In the genomic region with DNA sequence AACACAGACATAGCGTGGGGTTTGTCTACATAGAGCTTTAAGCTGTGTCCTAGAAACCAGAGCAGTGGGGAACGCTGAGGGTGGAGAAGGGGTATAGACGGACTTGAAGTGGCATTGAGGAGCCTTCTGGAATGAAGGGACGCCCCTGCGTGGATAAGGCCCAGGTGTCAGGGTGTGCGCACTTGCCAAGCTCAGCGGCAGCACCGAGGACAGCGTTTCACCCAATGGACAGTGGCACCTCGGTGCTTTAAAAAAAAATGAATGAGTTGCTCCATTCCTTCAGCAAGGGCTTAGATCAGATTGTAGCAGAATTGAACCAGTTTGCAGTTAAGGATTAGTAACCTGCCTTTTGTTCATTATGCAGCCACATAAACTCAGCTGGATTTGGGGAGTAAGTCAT, we compare ENCODE assay signal across 26 cellular contexts. TPM values are rescaled to one million over a fixed set of nuclear protein-coding genes. Genes with fewer than 3 reads are reported as not detected.
DNase-seq lines count a peak whose midpoint lies in the region; ATAC-seq, FAIRE-seq and TF ChIP-seq lines count a peak whose summit lies in the region.
"Had no signal": no experiment of that assay in that cellular context is flagged by ENCODE, and none has a peak within 500 bp of the region (broad histone marks: within the 10 kb centered on the region; RNA-seq: fewer than 3 reads in every experiment).

No MANE protein-coding gene starts in this region.

- H3K36me3 Mint-ChIP-seq in astrocyte (ENCODE audit: low read depth, unreplicated experiment) (peaks cover 18% of the 10 kb centered on the region), progenitor cell of endocrine pancreas (ENCODE audit: insufficient read depth) (peaks cover 34% of the 10 kb centered on the region)

- no peak overlapping the region for H4K91ac ChIP-seq in IMR-90 (ENCODE audit: insufficient read depth, low read depth, low read length)

- H2AK9ac ChIP-seq in IMR-90 (replicated peaks; ENCODE audit: low read depth, low read length, poor library complexity): peak overlapping the region; percentile 34

- no peak for TF ChIP-seq EP300 in SK-N-SH (IDR thresholded peaks at IDR 0.05; ENCODE audit: borderline replicate concordance in 1 of 2, low read depth in 1 of 2, low read length in 1 of 2)

- H3K4me1 Mint-ChIP-seq in astrocyte (ENCODE audit: low read depth, unreplicated experiment) (peaks cover 14% of the 10 kb centered on the region), progenitor cell of endocrine pancreas (ENCODE audit: low read depth) (peaks cover 4% of the 10 kb centered on the region)

- H3K4me2 ChIP-seq in SK-N-SH (no peak overlapping the region), IMR-90 (ENCODE audit: low read depth, low read length) (no peak overlapping the region), astrocyte (ENCODE audit: low read length) (no peak overlapping the region)

- H3K4me3 Mint-ChIP-seq in astrocyte (ENCODE audit: unreplicated experiment): no peak overlapping the region
- no peak overlapping the region for H3K4me3 Mint-ChIP-seq in progenitor cell of endocrine pancreas (ENCODE audit: low read depth)
- H3K4me3 Mint-ChIP-seq: CD4-positive, alpha-beta T cell had no signal

- WGBS in SK-N-SH (ENCODE audit: low lambda C conversion rate): 95% methylated on average over 6 of the region's 10 CpGs
- 91% methylated on average over 9 of the region's 10 CpGs; no CpG with 5 or more reads in 1 of the 2 experiments for WGBS in IMR-90 (ENCODE audit: extremely low coverage in 2 of 2, insufficient read length in 1 of 2), 2 experiments
- WGBS in heart left ventricle, 4 donors: 87 to 93% (median 91%) methylated on average over 10 of the region's 10 CpGs

- H3K79me1 ChIP-seq in IMR-90 (ENCODE audit: low read depth in 1 of 2, low read length in 2 of 2): peaks cover 5 to 13% of the 10 kb centered on the region in 2 experiments; a peak in 2 of 4 replicates

- CTCF ChIA-PET in SK-N-SH (lab: Yijun Ruan, JAX) (interaction anchor here (0.6 kb wide), 1 partner anchor 592 kb away, joined by 4 read pairs; no protein-coding TSS in a partner anchor), IMR-90 (lab: Yijun Ruan, JAX) (no interaction called here)

- no peak overlapping the region for H3K56ac ChIP-seq in IMR-90 (ENCODE audit: extremely low read depth, insufficient read depth, low read length)

- TF ChIP-seq POLR2A in IMR-90 (IDR thresholded peaks at IDR 0.05; ENCODE audit: low read depth, low read length): no peak
- no peak for TF ChIP-seq POLR2A in heart left ventricle (IDR thresholded peaks at IDR 0.05)

- H3K9me3 Mint-ChIP-seq in astrocyte (ENCODE audit: unreplicated experiment): no peaks in the 10 kb centered on the region
- no peaks in the 10 kb centered on the region for H3K9me3 Mint-ChIP-seq in progenitor cell of endocrine pancreas (ENCODE audit: low read depth)
- H3K9me3 Mint-ChIP-seq: CD4-positive, alpha-beta T cell had no signal

- H4K20me1 ChIP-seq in SK-N-SH (ENCODE audit: insufficient read depth): no peaks in the 10 kb centered on the region
- H4K20me1 ChIP-seq in IMR-90 (ENCODE audit: insufficient read depth, low read length): no peaks in the 10 kb centered on the region
- H4K20me1 ChIP-seq in astrocyte (ENCODE audit: insufficient read depth, low read length): no peaks in the 10 kb centered on the region

- ATAC-seq in SK-N-SH treated with all-trans-retinoic acid at 6 μM for 48 hours (no peak), IMR-90 (ENCODE audit: low read depth) (no peak), heart left ventricle (no peak), HG02610 (IDR thresholded peaks at IDR 0.05; ENCODE audit: unreplicated experiment) (no peak)

- H3K9me1 ChIP-seq in IMR-90 (ENCODE audit: insufficient read depth, low read length): peaks cover 5% of the 10 kb centered on the region; the same call in 1 of the 2 replicates

- H3K14ac ChIP-seq in IMR-90 (replicated peaks; ENCODE audit: low read depth, low read length): no peak overlapping the region

- H3K9me3 ChIP-seq in SK-N-SH: no peaks in the 10 kb centered on the region
- no peaks in the 10 kb centered on the region for H3K9me3 ChIP-seq in IMR-90 (ENCODE audit: control insufficient read depth, insufficient read depth, low read length)
- H3K9me3 ChIP-seq in astrocyte (ENCODE audit: insufficient read depth, low read depth, low read length): no peaks in the 10 kb centered on the region
- H3K9me3 ChIP-seq in heart left ventricle: peaks cover 0 to 5% (median 0%) of the 10 kb centered on the region in 12 donors
- H3K9me3 ChIP-seq: Peyer's patch had no signal

- H3K36me3 ChIP-seq in SK-N-SH (replicated peaks in 1 of 2; ENCODE audit: control insufficient read depth in 1 of 2, insufficient read depth in 2 of 2, low read length in 1 of 2): peaks cover 20 to 48% of the 10 kb centered on the region in 2 experiments
- peaks cover 38% of the 10 kb centered on the region for H3K36me3 ChIP-seq in IMR-90 (ENCODE audit: control insufficient read depth, insufficient read depth, low read length)
- peaks cover 20% of the 10 kb centered on the region for H3K36me3 ChIP-seq in astrocyte (ENCODE audit: insufficient read depth, low read length)
- peaks cover 0 to 92% (median 87%) of the 10 kb centered on the region in 9 donors for H3K36me3 ChIP-seq in heart left ventricle

- peak overlapping the region; percentile 14 for H3K27ac Mint-ChIP-seq in astrocyte (ENCODE audit: unreplicated experiment)
- peak overlapping the region; percentile 24 for H3K27ac Mint-ChIP-seq in progenitor cell of endocrine pancreas
- H3K27ac Mint-ChIP-seq: CD4-positive, alpha-beta T cell had no signal

- H4K8ac ChIP-seq in IMR-90 (ENCODE audit: low read depth in 2 of 2, low read length in 2 of 2): no peak overlapping the region

- H3K27ac ChIP-seq in SK-N-SH (ENCODE audit: low read depth in 2 of 2, low read length in 1 of 2): no peak overlapping the region
- H3K27ac ChIP-seq in IMR-90 (ENCODE audit: insufficient read depth, low read length): no peak overlapping the region
- H3K27ac ChIP-seq in astrocyte (ENCODE audit: low read depth, low read length): no peak overlapping the region
- H3K27ac ChIP-seq in heart left ventricle: no peak overlapping the region
- H3K27ac ChIP-seq: Peyer's patch, SK-N-MC had no signal

- POLR2A ChIA-PET in SK-N-SH (lab: Yijun Ruan, JAX): no interaction called here
- POLR2A ChIA-PET in IMR-90 (lab: Charles Lee; ENCODE audit: unreplicated experiment): no interaction called here

- peaks cover 3% of the 10 kb centered on the region for H3F3A ChIP-seq in SK-N-SH (replicated peaks; ENCODE audit: insufficient read depth)

- H3K9ac ChIP-seq in SK-N-SH (no peak overlapping the region), IMR-90 (ENCODE audit: low read depth, low read length) (no peak overlapping the region), astrocyte (ENCODE audit: low read length) (no peak overlapping the region)

- no peak overlapping the region for H2BK15ac ChIP-seq in IMR-90 (ENCODE audit: low read depth, low read length)

- no peak overlapping the region for H3K23ac ChIP-seq in IMR-90 (ENCODE audit: low read depth, low read length)

- no peak for FAIRE-seq in astrocyte (lab: Jason Lieb, UNC)
- FAIRE-seq: G401.6 had no signal

- H2AFZ ChIP-seq in SK-N-SH (ENCODE audit: low read depth) (no peak overlapping the region), IMR-90 (replicated peaks; ENCODE audit: low read length, poor library complexity) (no peak overlapping the region), astrocyte (ENCODE audit: low read depth, low read length) (no peak overlapping the region)

- TF ChIP-seq CTCF in SK-N-SH (IDR thresholded peaks at IDR 0.05): no peak
- no peak for TF ChIP-seq CTCF in IMR-90 (conservative IDR thresholded peaks at IDR 0.05; ENCODE audit: low read depth, low read length)
- TF ChIP-seq CTCF in astrocyte (IDR thresholded peaks at IDR 0.05; ENCODE audit: insufficient read depth, low read depth, low read length): no peak
- no peak for TF ChIP-seq CTCF in progenitor cell of endocrine pancreas (IDR thresholded peaks at IDR 0.05; ENCODE audit: unreplicated experiment)
- no peak for TF ChIP-seq CTCF in heart left ventricle (IDR thresholded peaks at IDR 0.05)

- dilution Hi-C loops in IMR-90 (cut with HindIII; ENCODE audit: low sequenced_read_pairs, unreplicated experiment): no loop called here

- no peak overlapping the region for H2BK5ac ChIP-seq in IMR-90 (ENCODE audit: low read depth, low read length, poor library complexity, severe bottlenecking)

- in situ Hi-C loops in IMR-90 (cut with MboI; ENCODE audit: low sequenced_read_pairs): no loop called here

- H3K27me3 Mint-ChIP-seq in astrocyte (ENCODE audit: low read depth, unreplicated experiment): no peaks in the 10 kb centered on the region
- H3K27me3 Mint-ChIP-seq in progenitor cell of endocrine pancreas: no peaks in the 10 kb centered on the region
- H3K27me3 Mint-ChIP-seq: CD4-positive, alpha-beta T cell had no signal

- H3K9me2 ChIP-seq in SK-N-SH: no peaks in the 10 kb centered on the region

- H3K79me2 ChIP-seq in SK-N-SH (ENCODE audit: insufficient read depth): no peaks in the 10 kb centered on the region; the same call in 1 of the 2 replicates
- no peaks in the 10 kb centered on the region for H3K79me2 ChIP-seq in astrocyte (ENCODE audit: insufficient read depth, low read length)

- H3K18ac ChIP-seq in IMR-90 (ENCODE audit: low read depth, low read length): no peak overlapping the region

- no peak overlapping the region for H4K5ac ChIP-seq in IMR-90 (ENCODE audit: low read depth, low read length)

- TF ChIP-seq RAD21 in SK-N-SH (IDR thresholded peaks at IDR 0.05; ENCODE audit: low read length) (no peak), IMR-90 (IDR thresholded peaks at IDR 0.05; ENCODE audit: low read length) (no peak)

- H2AK5ac ChIP-seq in IMR-90 (ENCODE audit: low read depth, low read length): no peak overlapping the region

- intact Hi-C loops in IMR-90 (cut with micrococcal nuclease) (no loop called here), heart left ventricle (cut with DNase I) (no loop called here)

- BruUV-seq in IMR-90 (replicated peaks; lab: Mats Ljungman, UMichigan): no TSS peak

- no peak overlapping the region for H3K4ac ChIP-seq in IMR-90 (ENCODE audit: low read depth, low read length)

- H3K4me1 ChIP-seq in SK-N-SH (ENCODE audit: control insufficient read depth in 1 of 2, insufficient read depth in 2 of 2, low read depth in 1 of 2, low read length in 1 of 2): no peaks in the 10 kb centered on the region
- H3K4me1 ChIP-seq in IMR-90 (ENCODE audit: control insufficient read depth, insufficient read depth, low read length): no peaks in the 10 kb centered on the region
- peaks cover 13% of the 10 kb centered on the region for H3K4me1 ChIP-seq in astrocyte (ENCODE audit: insufficient read depth, low read length)
- H3K4me1 ChIP-seq in heart left ventricle: no peaks in the 10 kb centered on the region
- H3K4me1 ChIP-seq: Peyer's patch had no signal

- H2BK20ac ChIP-seq in IMR-90 (ENCODE audit: low read depth, low read length): no peak overlapping the region

- no peaks in the 10 kb centered on the region for H3K27me3 ChIP-seq in SK-N-SH (ENCODE audit: insufficient read depth)
- no peaks in the 10 kb centered on the region for H3K27me3 ChIP-seq in IMR-90 (ENCODE audit: control insufficient read depth, insufficient read depth, low read length)
- H3K27me3 ChIP-seq in astrocyte (ENCODE audit: insufficient read depth, low read length): no peaks in the 10 kb centered on the region
- no peaks in the 10 kb centered on the region for H3K27me3 ChIP-seq in heart left ventricle
- H3K27me3 ChIP-seq: Peyer's patch had no signal

- H2BK120ac ChIP-seq in IMR-90 (ENCODE audit: low read depth, low read length): no peak overlapping the region

- DNase-seq in SK-N-SH (no peak), IMR-90 (no peak), astrocyte (ENCODE audit: low read depth) (no peak), progenitor cell of endocrine pancreas (ENCODE audit: low spot score, unreplicated experiment) (no peak), ecto neural progenitor cell (ENCODE audit: low spot score) (no peak), heart left ventricle (no peak)
- DNase-seq: 8988T; ACHN; CD4-positive, alpha-beta T cell; DMS53; GOT3; KBM-7; MV-4-11; NCI-H1105 treated with DMSO at 0.1 percent for 48 hours; NCI-H146; NCI-H2029; NCI-H446 treated with DMSO at 0.1 percent for 48 hours; NCI-H526; NCI-H82; SIG-M5 had no signal

- no peak overlapping the region for H3K4me3 ChIP-seq in SK-N-SH (ENCODE audit: low read depth in 2 of 2, low read length in 1 of 2)
- no peak overlapping the region for H3K4me3 ChIP-seq in IMR-90 (ENCODE audit: insufficient read depth, low read depth, low read length)
- H3K4me3 ChIP-seq in astrocyte (ENCODE audit: insufficient read depth, low read depth, low read length): no peak overlapping the region
- H3K4me3 ChIP-seq in heart left ventricle: no peak overlapping the region
- H3K4me3 ChIP-seq: Peyer's patch, SK-N-MC had no signal

RNA-seq across cellular contexts. Expression of gene MMP17, which starts 33.6 kb away (rescaled TPM):
- polyA plus RNA-seq in SK-N-SH (2012; rRNA removed) (13.5 and 14.0 TPM in 2 replicates), IMR-90 (2012; rRNA removed) (11.8 and 15.9 TPM in 2 replicates), heart left ventricle (1 to 10 TPM; 1.5 to 2.0 TPM)
- 4.0 and 8.7 TPM in 2 replicates for polyA plus RNA-seq in SK-N-SH (2012; cell fraction: cytosol; rRNA removed)
- 27.4 and 35.0 TPM in 2 replicates for polyA plus RNA-seq in SK-N-SH (2012; cell fraction: nucleus; rRNA removed)
- total RNA-seq in IMR-90 (2012; rRNA removed) (1.4 and 1.7 TPM in 2 replicates), astrocyte (5.6 and 8.4 TPM in 2 replicates), progenitor cell of endocrine pancreas (0.48 and 0.49 TPM in 2 replicates), heart left ventricle (1 to 10 TPM in 6 of 9 donors, under 1 TPM in 3; 0.28 to 2.1 (median 1.2) TPM)
- 11.7 and 17.3 TPM in 2 replicates for polyA plus RNA-seq in IMR-90 (2012; cell fraction: cytosol; rRNA removed)
- polyA plus RNA-seq in IMR-90 (2012; cell fraction: nucleus; rRNA removed; ENCODE audit: low replicate concordance): 14.0 and 49.8 TPM in 2 replicates
- total RNA-seq: HT-29 had no signal
